Comparison of ENCODE assay signal across 22 cellular contexts in the genomic region with DNA sequence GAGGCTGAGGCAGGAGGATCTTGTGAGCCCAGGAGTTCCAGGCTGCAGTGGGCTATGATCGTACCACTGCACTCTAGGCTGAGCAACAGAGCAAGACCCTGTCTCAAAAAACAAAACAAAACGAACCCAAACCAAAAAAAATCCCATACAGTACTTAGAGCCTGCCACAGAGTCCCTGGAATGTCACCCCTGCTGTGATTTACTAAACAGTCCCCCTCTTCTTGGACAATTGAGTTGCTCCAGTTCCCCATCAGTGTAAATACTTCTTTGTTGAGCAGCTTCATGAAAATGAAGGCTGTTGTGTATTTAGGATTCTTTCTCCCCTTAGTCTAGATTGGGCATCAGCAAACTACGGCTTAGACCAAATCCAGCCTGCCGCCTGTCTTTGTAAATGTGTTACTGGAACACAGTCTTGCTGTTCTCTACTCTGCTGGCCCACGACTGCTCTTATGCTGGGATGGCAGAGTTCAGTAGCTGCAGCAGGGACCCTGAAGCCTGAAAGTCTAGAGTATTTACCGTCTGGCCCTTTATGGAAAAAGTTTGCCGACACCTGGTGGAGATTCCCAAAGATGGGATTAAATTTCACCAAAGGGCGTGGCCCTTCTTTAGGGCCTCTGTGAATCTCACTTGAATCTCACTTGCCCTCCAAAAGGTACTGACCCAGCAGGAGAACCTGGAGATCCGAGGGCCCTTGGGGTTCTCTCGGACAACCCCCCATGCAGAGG. TPM values are rescaled to one million over a fixed set of nuclear protein-coding genes. Genes with fewer than 3 reads are reported as not detected.
A peak's percentile ranks its signal among the peaks of the same experiment; 100 is the strongest.
DNase-seq lines count a peak whose midpoint lies in the region; ATAC-seq and TF ChIP-seq lines count a peak whose summit lies in the region.
"Had no signal": no experiment of that assay in that cellular context is flagged by ENCODE, and none has a peak within 500 bp of the region (broad histone marks: within the 10 kb centered on the region; RNA-seq: fewer than 3 reads in every experiment).

No MANE protein-coding gene starts in this region.

- H3K9ac ChIP-seq in HUES6 (ENCODE audit: low read length) (peak overlapping the region; percentile 43), mesendoderm (ENCODE audit: low read length) (peak overlapping the region; percentile 13)

- H3K56ac ChIP-seq in mesendoderm (ENCODE audit: low read length), result no peak overlapping the region

- ATAC-seq in HG03139 (IDR thresholded peaks at IDR 0.05; ENCODE audit: unreplicated experiment), result no peak
- no peak for ATAC-seq in GM18870 (IDR thresholded peaks at IDR 0.05; ENCODE audit: unreplicated experiment)
- ATAC-seq: effector memory CD8-positive, alpha-beta T cell; left lung; Panc1 had no signal

- H3K79me2 ChIP-seq in mesendoderm (ENCODE audit: control insufficient read depth, insufficient read depth, low read length), result no peaks in the 10 kb centered on the region

- no peak overlapping the region for H2BK120ac ChIP-seq in mesendoderm (ENCODE audit: low read depth, low read length)

- H3K4me3 Mint-ChIP-seq in brain, result peak overlapping the region in 1 of 5 experiments; percentile 27
- H3K4me3 Mint-ChIP-seq: activated T-cell treated with anti-CD3 and anti-CD28 coated beads, Interleukin-2, amount 50 U/mL, for 24 hours; CD4-positive, alpha-beta memory T cell; effector memory CD8-positive, alpha-beta T cell had no signal

- H3K79me1 ChIP-seq in mesendoderm (ENCODE audit: low read length), result no peaks in the 10 kb centered on the region

- WGBS in mesendoderm (ENCODE audit: extremely low coverage, insufficient coverage, low lambda C conversion rate), result no CpG with 5 or more reads among the region's 10 CpGs

- no peak overlapping the region for H4K5ac ChIP-seq in mesendoderm (ENCODE audit: low read length)

- no peaks in the 10 kb centered on the region for H3K36me3 Mint-ChIP-seq in brain
- H3K36me3 Mint-ChIP-seq: CD4-positive, alpha-beta memory T cell had no signal

- no peaks in the 10 kb centered on the region for H3K27me3 ChIP-seq in HUES6 (ENCODE audit: control insufficient read depth, insufficient read depth, low read length)
- H3K27me3 ChIP-seq in mesendoderm (ENCODE audit: insufficient read depth, low read length, poor library complexity), result no peaks in the 10 kb centered on the region
- H3K27me3 ChIP-seq: left lung, thyroid gland had no signal

- no peaks in the 10 kb centered on the region for H3K9me3 ChIP-seq in HUES6 (ENCODE audit: control insufficient read depth, insufficient read depth, low read depth, low read length)
- H3K9me3 ChIP-seq: left lung, thyroid gland had no signal

- peak overlapping the region; percentile 65 for H2AK5ac ChIP-seq in mesendoderm (ENCODE audit: low read length)

- no peak overlapping the region for H3K18ac ChIP-seq in mesendoderm (ENCODE audit: low read length)

- no peak for TF ChIP-seq CTCF in brain (conservative IDR thresholded peaks at IDR 0.05)
- TF ChIP-seq CTCF in GM10266 (IDR thresholded peaks at IDR 0.05; ENCODE audit: control insufficient read depth, insufficient read depth, low read depth, missing control alignments), result no peak

- DNase-seq in ELF-1 (ENCODE audit: low read depth, low spot score), result peak; percentile 57
- peak; percentile 68 for DNase-seq in mesendoderm
- DNase-seq in GM10266 (ENCODE audit: extremely low spot score), result no peak
- DNase-seq in effector CD4-positive, alpha-beta T cell, result no peak
- DNase-seq: activated naive CD4-positive, alpha-beta T cell; activated T-cell treated with anti-CD3 and anti-CD28 coated beads, Interleukin-2, amount 50 U/mL, for 24 hours; amniotic stem cell; CD4-positive, alpha-beta memory T cell; DMS79 treated with DMSO at 0.1 percent for 48 hours; effector memory CD8-positive, alpha-beta T cell; left lung; MM.1S; NCI-H1436; small intestine; stimulated activated naive CD4-positive, alpha-beta T cell treated with Interleukin-2 at 50 U/mL for 16 hours; T-helper 2 cell; thyroid gland had no signal

- no peak overlapping the region for H4K8ac ChIP-seq in mesendoderm (ENCODE audit: low read depth, low read length)

- H3K4me3 ChIP-seq in HUES6 (ENCODE audit: low read depth, low read length), result no peak overlapping the region; the same call in 1 of the 2 replicates
- H3K4me3 ChIP-seq in mesendoderm (ENCODE audit: low read length), result no peak overlapping the region
- H3K4me3 ChIP-seq: left lung, thyroid gland had no signal

- H3K4me1 Mint-ChIP-seq in brain, result peaks cover 15% of the 10 kb centered on the region

- H3K9me3 Mint-ChIP-seq in brain, result no peaks in the 10 kb centered on the region
- H3K9me3 Mint-ChIP-seq: activated T-cell treated with anti-CD3 and anti-CD28 coated beads, Interleukin-2, amount 50 U/mL, for 24 hours; CD4-positive, alpha-beta memory T cell; effector memory CD8-positive, alpha-beta T cell had no signal

- H3K27ac ChIP-seq in HUES6 (ENCODE audit: low read depth, low read length) (peak overlapping the region; percentile 21; the same call in 1 of the 2 replicates), mesendoderm (ENCODE audit: low read depth, low read length) (no peak overlapping the region)
- H3K27ac ChIP-seq: left lung, thyroid gland had no signal

- H3K27ac Mint-ChIP-seq in brain, result peak overlapping the region; percentile 37 to 74 (median 55)
- H3K27ac Mint-ChIP-seq: activated T-cell treated with anti-CD3 and anti-CD28 coated beads, Interleukin-2, amount 50 U/mL, for 24 hours had no signal

- no peak overlapping the region for H3K4ac ChIP-seq in mesendoderm (ENCODE audit: low read depth, low read length)

- no peak overlapping the region for H2BK5ac ChIP-seq in mesendoderm (ENCODE audit: low read length)

- no peak overlapping the region for H2BK15ac ChIP-seq in mesendoderm (replicated peaks; ENCODE audit: low read depth)

- no peak overlapping the region for H3K4me2 ChIP-seq in mesendoderm (ENCODE audit: low read length)

- H3K27me3 Mint-ChIP-seq in brain, result no peaks in the 10 kb centered on the region
- H3K27me3 Mint-ChIP-seq: activated T-cell treated with anti-CD3 and anti-CD28 coated beads, Interleukin-2, amount 50 U/mL, for 24 hours; CD4-positive, alpha-beta memory T cell had no signal

- H3K36me3 ChIP-seq in HUES6 (ENCODE audit: control insufficient read depth, insufficient read depth, low read length), result peaks cover 30% of the 10 kb centered on the region
- H3K36me3 ChIP-seq in mesendoderm (ENCODE audit: control insufficient read depth, insufficient read depth, low read length), result no peaks in the 10 kb centered on the region
- H3K36me3 ChIP-seq: thyroid gland had no signal

- H3K4me1 ChIP-seq in HUES6 (ENCODE audit: control insufficient read depth, insufficient read depth, low read length) (peaks cover 14% of the 10 kb centered on the region), mesendoderm (ENCODE audit: control insufficient read depth, low read depth, low read length) (peaks cover 6% of the 10 kb centered on the region)
- H3K4me1 ChIP-seq: left lung, thyroid gland had no signal

- H3K23ac ChIP-seq in mesendoderm (ENCODE audit: low read length), result no peak overlapping the region

RNA-seq across cellular contexts. Expression of gene PALD1, which starts 57.8 kb away (rescaled TPM):
- 6.4 TPM for polyA plus RNA-seq in brain (ENCODE audit: insufficient read depth, low read depth, low replicate concordance)
- 14.2 TPM for polyA plus RNA-seq in mesendoderm (2013, experiment 1 of 2)
- polyA plus RNA-seq in mesendoderm (2013, experiment 2 of 2), result 14.9 TPM
- polyA plus RNA-seq: CD4-positive, alpha-beta memory T cell had no signal

Comparison
In these comparisons a context has a peak if more than half of its experiments do, and no peak if none do; other contexts are left out.
1. DNase-seq: peak in ELF-1 (single experiment) and mesendoderm (single experiment); none in GM10266 (single experiment) and effector CD4-positive, alpha-beta T cell (single experiment).